In genomic region chr6:64703922-64704321, GRCh38 we compare ENCODE assay signal across 2 cellular contexts.
TF ChIP-seq lines count a peak whose summit lies in the region.

No MANE protein-coding gene starts in this region.

TF ChIP-seq in IMR-90, 13 proteins besides CTCF, POLR2A, EP300 and RAD21:
- TF ChIP-seq, protein P1, sequence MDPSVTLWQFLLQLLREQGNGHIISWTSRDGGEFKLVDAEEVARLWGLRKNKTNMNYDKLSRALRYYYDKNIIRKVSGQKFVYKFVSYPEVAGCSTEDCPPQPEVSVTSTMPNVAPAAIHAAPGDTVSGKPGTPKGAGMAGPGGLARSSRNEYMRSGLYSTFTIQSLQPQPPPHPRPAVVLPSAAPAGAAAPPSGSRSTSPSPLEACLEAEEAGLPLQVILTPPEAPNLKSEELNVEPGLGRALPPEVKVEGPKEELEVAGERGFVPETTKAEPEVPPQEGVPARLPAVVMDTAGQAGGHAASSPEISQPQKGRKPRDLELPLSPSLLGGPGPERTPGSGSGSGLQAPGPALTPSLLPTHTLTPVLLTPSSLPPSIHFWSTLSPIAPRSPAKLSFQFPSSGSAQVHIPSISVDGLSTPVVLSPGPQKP (IDR thresholded peaks at IDR 0.05; ENCODE audit: borderline replicate concordance, low read depth, low read length): no peak
- TF ChIP-seq MAFK (IDR thresholded peaks at IDR 0.05; ENCODE audit: low read depth, low read length) (no peak), FOS (IDR thresholded peaks at IDR 0.05; ENCODE audit: low read depth, low read length) (no peak), CEBPB (IDR thresholded peaks at IDR 0.05; ENCODE audit: low read depth, low read length) (peak; percentile 68), BHLHE40 (IDR thresholded peaks at IDR 0.05; ENCODE audit: low read depth, low read length) (no peak), MAZ (IDR thresholded peaks at IDR 0.05; ENCODE audit: borderline replicate concordance, low read depth, low read length) (no peak)
TF ChIP-seq in IMR-90: peak in this region for 1.

TF ChIP-seq in H1, 55 proteins besides CTCF, POLR2A, EP300 and RAD21:
- TF ChIP-seq GABPA (IDR thresholded peaks at IDR 0.05; ENCODE audit: borderline replicate concordance, insufficient read depth, low read length) (no peak), CEBPB (IDR thresholded peaks at IDR 0.05; ENCODE audit: low read depth, low read length) (peak; percentile 66; the same call in 1 of the 2 replicates)
